Comparison of ENCODE assay signal across 9 cellular contexts in genomic region chr21:44013380-44014088, GRCh38. TPM values are rescaled to one million over a fixed set of nuclear protein-coding genes. Genes with fewer than 3 reads are reported as not detected.
DNase-seq lines count a peak whose midpoint lies in the region; ATAC-seq, FAIRE-seq and TF ChIP-seq lines count a peak whose summit lies in the region.
"Had no signal": no experiment of that assay in that cellular context is flagged by ENCODE, and none has a peak within 500 bp of the region (broad histone marks: within the 10 kb centered on the region; RNA-seq: fewer than 3 reads in every experiment).

No MANE protein-coding gene starts in this region.

- H4K20me1 ChIP-seq in GM12878 (ENCODE audit: control insufficient read depth, insufficient read depth): no peaks in the 10 kb centered on the region

- peaks cover 1% of the 10 kb centered on the region for H3K36me3 Mint-ChIP-seq in stimulated activated memory B cell treated with anti-CD40 and anti-IgM and Interleukin-4, amounts not matched to agents 10 μg/mL and 1 μg/mL and 100 μg/mL, for 72 hours

- SMC1A ChIA-PET in GM12878 (lab: Charles Lee; ENCODE audit: uncharacterized antibody, unreplicated experiment): interaction anchor here (0.6 to 2.6 kb wide), 9 partner anchors 10 to 158 kb away, joined by 3 to 11 read pairs (median 3); no protein-coding TSS in a partner anchor

- H3K4me1 ChIP-seq in Panc1 (ENCODE audit: control insufficient read depth, insufficient read depth, low read length) (peaks cover 14% of the 10 kb centered on the region), GM12878 (ENCODE audit: control insufficient read depth, insufficient read depth, low read length) (peaks cover 6% of the 10 kb centered on the region)

- TSS peak; percentile 73 for BruUV-seq in Panc1 (replicated peaks; lab: Mats Ljungman, UMichigan)
- BruUV-seq in GM12878 (replicated peaks; lab: Mats Ljungman, UMichigan): TSS peak; percentile 52

- H3K27ac ChIP-seq in Panc1 (ENCODE audit: low read length) (peak overlapping the region; percentile 75), GM12878 (ENCODE audit: control insufficient read depth, insufficient read depth) (peak overlapping the region; percentile 79), layer of hippocampus (ENCODE audit: low read depth, low read length) (peak overlapping the region; percentile 89)

- peak overlapping the region; percentile 95 for H3K4me2 ChIP-seq in GM12878 (ENCODE audit: control insufficient read depth, insufficient read depth)

- in situ Hi-C loops in Panc1 (cut with HindIII; ENCODE audit: low pct_unique_long_range_greater_than_20kb, low sequenced_read_pairs) (no loop called here), GM12878 (cut with MboI) (no loop called here)

- intact Hi-C loops in Panc1 (cut with micrococcal nuclease; ENCODE audit: unreplicated experiment): no loop called here
- intact Hi-C loops in GM12878 (cut with micrococcal nuclease; ENCODE audit: unreplicated experiment): no loop called here

- TF ChIP-seq POLR2A in GM12878 (IDR thresholded peaks at IDR 0.05; ENCODE audit: low read depth, low read length): no peak

- no peak overlapping the region for H2AFZ ChIP-seq in GM12878 (ENCODE audit: control insufficient read depth, low read depth, low read length)

- H3K9ac ChIP-seq in GM12878 (ENCODE audit: control insufficient read depth, insufficient read depth, low read length): peak overlapping the region; percentile 82

- TF ChIP-seq EP300 in GM12878 (IDR thresholded peaks at IDR 0.05; ENCODE audit: borderline replicate concordance in 1 of 2, control insufficient read depth in 1 of 2, low read depth in 2 of 2, low read length in 2 of 2): peak in 1 of 2 experiments; percentile 45; a peak in 1 of 4 replicates

- peak overlapping the region; percentile 92 for H3K27ac Mint-ChIP-seq in stimulated activated memory B cell treated with anti-CD40 and anti-IgM and Interleukin-4, amounts not matched to agents 10 μg/mL and 1 μg/mL and 100 μg/mL, for 72 hours

- POLR2A ChIA-PET in Panc1 (lab: Charles Lee): no interaction called here
- POLR2A ChIA-PET in GM12878 (lab: Charles Lee): interaction anchor here (0.6 to 1.9 kb wide), 7 partner anchors 8 to 209 kb away, joined by 3 to 10 read pairs (median 4); no protein-coding TSS in a partner anchor

- CTCF ChIA-PET in Panc1 (lab: Charles Lee): no interaction called here
- CTCF ChIA-PET in GM12878 (lab: Yijun Ruan, JAX): interaction anchor here (0.6 to 2.0 kb wide), 8 partner anchors 8 to 1123 kb away, joined by 3 to 10 read pairs (median 4); no protein-coding TSS in a partner anchor

- RAD21 ChIA-PET in GM12878 (lab: Charles Lee; ENCODE audit: unreplicated experiment): interaction anchor here (0.9 to 1.8 kb wide), 4 partner anchors 10 to 780 kb away, joined by 4 to 7 read pairs (median 4); no protein-coding TSS in a partner anchor

- H3K4me1 Mint-ChIP-seq in stimulated activated memory B cell treated with anti-CD40 and anti-IgM and Interleukin-4, amounts not matched to agents 10 μg/mL and 1 μg/mL and 100 μg/mL, for 72 hours: peaks cover 61% of the 10 kb centered on the region

- peak; percentile 32; the same call in 1 of the 2 replicates for TF ChIP-seq RAD21 in GM12878 (IDR thresholded peaks at IDR 0.05; ENCODE audit: insufficient read depth, low read depth, low read length)

- no peaks in the 10 kb centered on the region for H3K9me3 Mint-ChIP-seq in stimulated activated memory B cell treated with anti-CD40 and anti-IgM and Interleukin-4, amounts not matched to agents 10 μg/mL and 1 μg/mL and 100 μg/mL, for 72 hours

- DNase-seq in NCI-H2227 (lab: John Stamatoyannopoulos, UW; ENCODE audit: unreplicated experiment) (peak; percentile 30), NCI-H2227 treated with DMSO at 0.1 percent for 48 hours (lab: John Stamatoyannopoulos, UW) (no peak), Panc1 (ENCODE audit: low read depth, low spot score) (no peak), GM12878 (ENCODE audit: low read depth, low spot score) (peak; percentile 32)

- H3K9me3 ChIP-seq in Panc1 (ENCODE audit: control insufficient read depth, insufficient read depth, low read depth, low read length) (no peaks in the 10 kb centered on the region), GM12878 (replicated peaks; ENCODE audit: control insufficient read depth, insufficient read depth, low read length) (no peaks in the 10 kb centered on the region)

- H3K36me3 ChIP-seq in Panc1 (ENCODE audit: control insufficient read depth, insufficient read depth, low read length) (no peaks in the 10 kb centered on the region; the same call in 1 of the 2 replicates), GM12878 (ENCODE audit: control insufficient read depth in 2 of 2, insufficient read depth in 2 of 2, low read length in 1 of 2) (no peaks in the 10 kb centered on the region)

- WGBS in GM12878 (ENCODE audit: insufficient coverage, insufficient replicate concordance, low lambda C conversion rate, missing lambda C conversion rate): 1% methylated on average over 8 of the region's 8 CpGs

- H3K27me3 Mint-ChIP-seq in stimulated activated memory B cell treated with anti-CD40 and anti-IgM and Interleukin-4, amounts not matched to agents 10 μg/mL and 1 μg/mL and 100 μg/mL, for 72 hours: no peaks in the 10 kb centered on the region

- H3K4me3 ChIP-seq in Panc1 (ENCODE audit: low read depth in 2 of 2, low read length in 2 of 2) (peak overlapping the region; percentile 72 to 75), GM12878 (peak overlapping the region; percentile 88)

- TF ChIP-seq CTCF in Panc1 (IDR thresholded peaks at IDR 0.05) (no peak), GM12878 (IDR thresholded peaks at IDR 0.05 in 2 of 3, conservative IDR thresholded peaks at IDR 0.05 in 1 of 3; ENCODE audit: control insufficient read depth in 2 of 3, extremely low read depth in 1 of 3, insufficient read depth in 1 of 3, low read depth in 3 of 3, low read length in 3 of 3) (peak in 1 of 3 experiments; percentile 33; a peak in 2 of 6 replicates)

- no peak for ATAC-seq in Panc1
- peak; percentile 56 for ATAC-seq in GM12878
- ATAC-seq in stimulated activated memory B cell treated with anti-CD40 and anti-IgM and Interleukin-4, amounts not matched to agents 10 μg/mL and 1 μg/mL and 100 μg/mL, for 72 hours: peak; percentile 34
- no peak for ATAC-seq in GM18907 (IDR thresholded peaks at IDR 0.05; ENCODE audit: unreplicated experiment)
- ATAC-seq in GM21515 (IDR thresholded peaks at IDR 0.05; ENCODE audit: unreplicated experiment): no peak

- H3K4me3 Mint-ChIP-seq in stimulated activated memory B cell treated with anti-CD40 and anti-IgM and Interleukin-4, amounts not matched to agents 10 μg/mL and 1 μg/mL and 100 μg/mL, for 72 hours: peak overlapping the region; percentile 90

- peak; percentile 59 for FAIRE-seq in GM12878 (lab: Jason Lieb, UNC)
- FAIRE-seq: colon had no signal

- H3K27me3 ChIP-seq in Panc1 (ENCODE audit: control insufficient read depth, insufficient read depth, low read length) (no peaks in the 10 kb centered on the region), GM12878 (replicated peaks in 1 of 2; ENCODE audit: control insufficient read depth in 2 of 2, insufficient read depth in 2 of 2, low read length in 1 of 2) (no peaks in the 10 kb centered on the region), layer of hippocampus (ENCODE audit: control insufficient read depth, insufficient read depth, low read length) (no peaks in the 10 kb centered on the region)

- peaks cover 67% of the 10 kb centered on the region for H3K79me2 ChIP-seq in GM12878 (ENCODE audit: control insufficient read depth, insufficient read depth, low read length)

TF ChIP-seq in GM12878, 131 proteins besides CTCF, POLR2A, EP300 and RAD21 (continues in another document):
- TF ChIP-seq BCL11A (IDR thresholded peaks at IDR 0.05; ENCODE audit: low read depth, low read length) (no peak), KLF5 (IDR thresholded peaks at IDR 0.05; ENCODE audit: partially characterized antibody) (no peak), NR2F1 (conservative IDR thresholded peaks at IDR 0.05) (no peak)
- TF ChIP-seq, protein P1, sequence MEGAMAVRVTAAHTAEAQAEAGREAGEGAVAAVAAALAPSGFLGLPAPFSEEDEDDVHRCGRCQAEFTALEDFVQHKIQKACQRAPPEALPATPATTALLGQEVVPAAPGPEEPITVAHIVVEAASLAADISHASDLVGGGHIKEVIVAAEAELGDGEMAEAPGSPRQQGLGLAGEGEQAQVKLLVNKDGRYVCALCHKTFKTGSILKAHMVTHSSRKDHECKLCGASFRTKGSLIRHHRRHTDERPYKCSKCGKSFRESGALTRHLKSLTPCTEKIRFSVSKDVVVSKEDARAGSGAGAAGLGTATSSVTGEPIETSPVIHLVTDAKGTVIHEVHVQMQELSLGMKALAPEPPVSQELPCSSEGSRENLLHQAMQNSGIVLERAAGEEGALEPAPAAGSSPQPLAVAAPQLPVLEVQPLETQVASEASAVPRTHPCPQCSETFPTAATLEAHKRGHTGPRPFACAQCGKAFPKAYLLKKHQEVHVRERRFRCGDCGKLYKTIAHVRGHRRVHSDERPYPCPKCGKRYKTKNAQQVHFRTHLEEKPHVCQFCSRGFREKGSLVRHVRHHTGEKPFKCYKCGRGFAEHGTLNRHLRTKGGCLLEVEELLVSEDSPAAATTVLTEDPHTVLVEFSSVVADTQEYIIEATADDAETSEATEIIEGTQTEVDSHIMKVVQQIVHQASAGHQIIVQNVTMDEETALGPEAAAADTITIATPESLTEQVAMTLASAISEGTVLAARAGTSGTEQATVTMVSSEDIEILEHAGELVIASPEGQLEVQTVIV (IDR thresholded peaks at IDR 0.05; ENCODE audit: borderline replicate concordance, partially characterized antibody): no peak

RNA-seq across cellular contexts. Expression of gene TRAPPC10, which starts 1.4 kb away (rescaled TPM):
- 34.5 TPM for total RNA-seq in Panc1 (2021; ENCODE audit: unreplicated experiment)
- 18.0 TPM for polyA plus RNA-seq in Panc1 (2012; ENCODE audit: insufficient read length)
- 156 and 162 TPM in 2 replicates for total RNA-seq in GM12878 (2013; cell fraction: nucleolus; rRNA removed)
- 31.0 and 40.9 TPM in 2 replicates for total RNA-seq in GM12878 (2014; rRNA removed)
- 27.5 and 28.9 TPM in 2 replicates for total RNA-seq in GM12878 (2014; rRNA removed; fragmentation: Illumina TruSeq; extraction: Trizol)
- 34.4 and 39.6 TPM in 2 replicates for total RNA-seq in GM12878 (2021)
- polyA plus RNA-seq in GM12878 (2011; ENCODE audit: low read depth): 12.1 TPM
- polyA plus RNA-seq in GM12878 (2011; rRNA removed): 24.5 and 38.7 TPM in 2 replicates
- polyA plus RNA-seq in GM12878 (2011; cell fraction: cytosol; rRNA removed): 28.0 and 29.3 TPM in 2 replicates
- polyA plus RNA-seq in GM12878 (2011; cell fraction: nucleus; rRNA removed): 85.3 and 93.6 TPM in 2 replicates
- polyA plus RNA-seq in GM12878 (2012): 15.4 and 19.3 TPM in 2 replicates
- 33.9 and 34.8 TPM in 2 replicates for polyA plus RNA-seq in GM12878 (2014; fragmentation: Illumina TruSeq; extraction: Trizol)
- 1 to 10 TPM; 1.1 to 2.5 TPM for polyA plus RNA-seq in GM12878 (2014; fragmentation: Nextera tagmentation; extraction: Ambion mirVana)
- 27.5 and 28.4 TPM in 2 replicates for polyA plus RNA-seq in GM12878 (2014; rRNA removed)
- polyA plus RNA-seq in GM12878 (2016; fragmentation: Nextera tagmentation; extraction: Ambion mirVana): 10 to 100 TPM in 1 of 2 experiments, 1 to 10 TPM in 1; 5.9 to 14.3 TPM
- 35.3 and 39.6 TPM in 2 replicates for polyA minus RNA-seq in GM12878 (2011; rRNA and poly(A)+ RNA removed)
- 18.2 and 19.4 TPM in 2 replicates for polyA minus RNA-seq in GM12878 (2011; cell fraction: cytosol; rRNA and poly(A)+ RNA removed)
- 28.7 and 56.4 TPM in 2 replicates for polyA minus RNA-seq in GM12878 (2011; cell fraction: nucleus; rRNA and poly(A)+ RNA removed)

Comparison
In these comparisons a context has a peak if more than half of its experiments do, and no peak if none do; other contexts are left out.
1. DNase-seq: peak in NCI-H2227 (single experiment) and GM12878 (single experiment); none in NCI-H2227 treated with DMSO at 0.1 percent for 48 hours (single experiment) and Panc1 (single experiment).
2. ATAC-seq: peak in GM12878 (single experiment) and stimulated activated memory B cell treated with anti-CD40 and anti-IgM and Interleukin-4, amounts not matched to agents 10 μg/mL and 1 μg/mL and 100 μg/mL, for 72 hours (single experiment); none in Panc1 (single experiment), GM18907 (single experiment) and GM21515 (single experiment).
3. Peak in every context shown above with its lines, with median percentiles within 50 percentile points of each other: H3K27ac ChIP-seq.